Comparison of ENCODE assay signal across 9 cellular contexts in genomic region chr16:19717319-19717718, GRCh38. TPM values are rescaled to one million over a fixed set of nuclear protein-coding genes. Genes with fewer than 3 reads are reported as not detected.
DNase-seq lines count a peak whose midpoint lies in the region; ATAC-seq, FAIRE-seq and TF ChIP-seq lines count a peak whose summit lies in the region.
"Had no signal": no experiment of that assay in that cellular context is flagged by ENCODE, and none has a peak within 500 bp of the region (broad histone marks: within the 10 kb centered on the region; RNA-seq: fewer than 3 reads in every experiment).

No MANE protein-coding gene starts in this region.

- peak overlapping the region; percentile 99 for H2AFZ ChIP-seq in keratinocyte (ENCODE audit: control insufficient read depth, low read length)

- H3K27me3 Mint-ChIP-seq in activated CD4-positive, alpha-beta T cell treated with anti-CD3 and anti-CD28 coated beads, Interleukin-2, amount 10 ng/mL, durations not matched to agents 7 days and 5 days = no peaks in the 10 kb centered on the region
- no peaks in the 10 kb centered on the region for H3K27me3 Mint-ChIP-seq in activated naive CD8-positive, alpha-beta T cell

- peak overlapping the region; percentile 88 for H3K9ac ChIP-seq in keratinocyte (ENCODE audit: control insufficient read depth, extremely low read depth, insufficient read depth, low read length)

- H3K79me2 ChIP-seq in keratinocyte (ENCODE audit: control insufficient read depth, insufficient read depth, low read length) = peaks cover 47% of the 10 kb centered on the region

- H4K20me1 ChIP-seq in keratinocyte (ENCODE audit: control insufficient read depth, extremely low read depth, insufficient read depth, low read length) = no peaks in the 10 kb centered on the region

- FAIRE-seq in keratinocyte (lab: Jason Lieb, UNC) = no peak
- FAIRE-seq: colon had no signal

- H3K9me3 Mint-ChIP-seq in activated CD4-positive, alpha-beta T cell treated with anti-CD3 and anti-CD28 coated beads, Interleukin-2, amount 10 ng/mL, durations not matched to agents 7 days and 5 days = no peaks in the 10 kb centered on the region
- no peaks in the 10 kb centered on the region for H3K9me3 Mint-ChIP-seq in activated naive CD8-positive, alpha-beta T cell (ENCODE audit: low read depth)

- ATAC-seq in thoracic aorta (ENCODE audit: insufficient number of reproducible peaks, low FRiP score, low read depth) (no peak), HG03521 (IDR thresholded peaks at IDR 0.05; ENCODE audit: unreplicated experiment) (no peak)

- H3K27me3 ChIP-seq in keratinocyte (ENCODE audit: control insufficient read depth, extremely low read depth, insufficient read depth, low read length) (no peaks in the 10 kb centered on the region), thoracic aorta (replicated peaks; ENCODE audit: insufficient read depth) (no peaks in the 10 kb centered on the region)

- H3K27ac ChIP-seq in keratinocyte (ENCODE audit: control insufficient read depth, insufficient read depth, low read length) = peak overlapping the region; percentile 82
- peak overlapping the region; percentile 52 to 64 for H3K27ac ChIP-seq in thoracic aorta

- POLR2A ChIA-PET in activated CD4-positive, alpha-beta T cell treated with anti-CD3 and anti-CD28 coated beads, Interleukin-2, amount 10 ng/mL, durations not matched to agents 7 days and 5 days (lab: Charles Lee) = no interaction called here

- H3K36me3 Mint-ChIP-seq in activated CD4-positive, alpha-beta T cell treated with anti-CD3 and anti-CD28 coated beads, Interleukin-2, amount 10 ng/mL, durations not matched to agents 7 days and 5 days (ENCODE audit: low read depth) = peaks cover 16% of the 10 kb centered on the region
- peaks cover 11% of the 10 kb centered on the region for H3K36me3 Mint-ChIP-seq in activated naive CD8-positive, alpha-beta T cell

- TF ChIP-seq CTCF in keratinocyte (optimal IDR thresholded peaks at IDR 0.05 in 1 of 3, IDR thresholded peaks at IDR 0.05 in 1 of 3, conservative IDR thresholded peaks at IDR 0.05 in 1 of 3; ENCODE audit: extremely low read depth in 1 of 3, insufficient read depth in 2 of 3, low read length in 3 of 3) = no peak
- TF ChIP-seq CTCF in thoracic aorta (IDR thresholded peaks at IDR 0.05) = no peak

- no peaks in the 10 kb centered on the region for H3K9me3 ChIP-seq in keratinocyte (ENCODE audit: control insufficient read depth, low read depth, low read length)
- H3K9me3 ChIP-seq in thoracic aorta = no peaks in the 10 kb centered on the region

- CTCF ChIA-PET in activated CD4-positive, alpha-beta T cell treated with anti-CD3 and anti-CD28 coated beads, Interleukin-2, amount 10 ng/mL, durations not matched to agents 7 days and 5 days (lab: Charles Lee) = no interaction called here

- H3K4me2 ChIP-seq in keratinocyte (ENCODE audit: control insufficient read depth, extremely low read depth, insufficient read depth, low read depth, low read length) = peak overlapping the region; percentile 95

- dilution Hi-C loops in keratinocyte (cut with MboI; ENCODE audit: extremely low pct_ligation_motif_present, low sequenced_read_pairs) = no loop called here

- peaks cover 6 to 11% of the 10 kb centered on the region in 2 experiments for H3K36me3 ChIP-seq in keratinocyte (ENCODE audit: control insufficient read depth in 2 of 2, extremely low read depth in 1 of 2, insufficient read depth in 2 of 2, low read length in 2 of 2)
- peaks cover 9% of the 10 kb centered on the region for H3K36me3 ChIP-seq in thoracic aorta

- DNase-seq in activated CD4-positive, alpha-beta T cell treated with anti-CD3 and anti-CD28 coated beads, Interleukin-2, amount 10 ng/mL, durations not matched to agents 7 days and 5 days = peak; percentile 16
- DNase-seq in activated CD4-positive, alpha-beta T cell treated with anti-CD3 and anti-CD28 coated beads for 48 hours = no peak
- DNase-seq in keratinocyte (ENCODE audit: low read depth, low spot score) (no peak), thoracic aorta (ENCODE audit: low spot score) (no peak), middle frontal gyrus (ENCODE audit: extremely low spot score, low spot score) (no peak), NAMALWA (ENCODE audit: low spot score) (no peak)

- H3K9me1 ChIP-seq in keratinocyte (ENCODE audit: control insufficient read depth, extremely low read depth, insufficient read depth, low read length) = no peaks in the 10 kb centered on the region

- H3K4me3 ChIP-seq in keratinocyte (ENCODE audit: control insufficient read depth in 2 of 3, extremely low read depth in 1 of 3, insufficient read depth in 2 of 3, low read depth in 1 of 3, low read length in 3 of 3) (peak overlapping the region; percentile 77 to 91 (median 78)), thoracic aorta (peak overlapping the region; percentile 98)

- H3K4me1 ChIP-seq in keratinocyte (ENCODE audit: control insufficient read depth, extremely low read depth, insufficient read depth, low read length) (peaks cover 15% of the 10 kb centered on the region), thoracic aorta (ENCODE audit: control insufficient read depth in 1 of 2, low read depth in 2 of 2) (peaks cover 3 to 20% of the 10 kb centered on the region in 2 donors)

- peaks cover 20% of the 10 kb centered on the region for H3K4me1 Mint-ChIP-seq in activated CD4-positive, alpha-beta T cell treated with anti-CD3 and anti-CD28 coated beads, Interleukin-2, amount 10 ng/mL, durations not matched to agents 7 days and 5 days
- peaks cover 22% of the 10 kb centered on the region for H3K4me1 Mint-ChIP-seq in activated naive CD8-positive, alpha-beta T cell (ENCODE audit: low read depth)

- peak overlapping the region; percentile 90 for H3K4me3 Mint-ChIP-seq in activated CD4-positive, alpha-beta T cell treated with anti-CD3 and anti-CD28 coated beads, Interleukin-2, amount 10 ng/mL, durations not matched to agents 7 days and 5 days
- peak overlapping the region; percentile 96 for H3K4me3 Mint-ChIP-seq in activated naive CD8-positive, alpha-beta T cell

- H3K27ac Mint-ChIP-seq in activated CD4-positive, alpha-beta T cell treated with anti-CD3 and anti-CD28 coated beads, Interleukin-2, amount 10 ng/mL, durations not matched to agents 7 days and 5 days = peak overlapping the region; percentile 84
- H3K27ac Mint-ChIP-seq in activated naive CD8-positive, alpha-beta T cell = peak overlapping the region; percentile 92

RNA-seq across cellular contexts. Expression of gene KNOP1, which starts 0.7 kb away (rescaled TPM):
- 10 to 100 TPM; 16.8 TPM for total RNA-seq in activated CD4-positive, alpha-beta T cell treated with anti-CD3 and anti-CD28 coated beads, Interleukin-2, amount 10 ng/mL, durations not matched to agents 7 days and 5 days
- polyA plus RNA-seq in keratinocyte = 13.6 to 19.8 TPM (median 16.8 TPM) in 3 replicates
- polyA plus RNA-seq in keratinocyte (2011; ENCODE audit: low read depth) = 54.8 TPM
- 15.2 and 16.5 TPM in 2 replicates for polyA plus RNA-seq in keratinocyte (2011; cell fraction: cytosol; rRNA removed)
- 15.9 and 18.2 TPM in 2 replicates for polyA plus RNA-seq in keratinocyte (2011; cell fraction: nucleus; rRNA removed)
- 27.2 and 31.7 TPM in 2 replicates for polyA plus RNA-seq in keratinocyte (2012; ENCODE audit: low replicate concordance)
- 4.8 to 9.1 TPM (median 8.5 TPM) in 3 replicates for polyA minus RNA-seq in keratinocyte
- 4.4 TPM for polyA minus RNA-seq in keratinocyte (2011; cell fraction: cytosol; rRNA and poly(A)+ RNA removed)
- 3.4 and 5.9 TPM in 2 replicates for polyA minus RNA-seq in keratinocyte (2011; cell fraction: nucleus; rRNA and poly(A)+ RNA removed)
- 10 to 100 TPM in 1 of 2 donors, 1 to 10 TPM in 1; 6.5 to 10.6 TPM for total RNA-seq in thoracic aorta

RNA-seq across cellular contexts. Expression of gene IQCK, which starts 0.8 kb away (rescaled TPM):
- total RNA-seq in activated CD4-positive, alpha-beta T cell treated with anti-CD3 and anti-CD28 coated beads, Interleukin-2, amount 10 ng/mL, durations not matched to agents 7 days and 5 days = 1 to 10 TPM; 1.1 to 1.5 TPM
- 7.1 to 9.7 TPM (median 9.6 TPM) in 3 replicates for polyA plus RNA-seq in keratinocyte
- 2.6 TPM for polyA plus RNA-seq in keratinocyte (2011; ENCODE audit: low read depth)
- 8.4 and 13.0 TPM in 2 replicates for polyA plus RNA-seq in keratinocyte (2011; cell fraction: cytosol; rRNA removed)
- polyA plus RNA-seq in keratinocyte (2011; cell fraction: nucleus; rRNA removed) = 11.2 and 12.5 TPM in 2 replicates
- 3.4 and 6.4 TPM in 2 replicates for polyA plus RNA-seq in keratinocyte (2012; ENCODE audit: low replicate concordance)
- polyA minus RNA-seq in keratinocyte = 0.62 to 10.9 TPM (median 7.4 TPM) in 3 replicates
- 4.8 TPM for polyA minus RNA-seq in keratinocyte (2011; cell fraction: cytosol; rRNA and poly(A)+ RNA removed)
- 5.4 and 7.8 TPM in 2 replicates for polyA minus RNA-seq in keratinocyte (2011; cell fraction: nucleus; rRNA and poly(A)+ RNA removed)
- total RNA-seq in thoracic aorta = 10 to 100 TPM; 17.5 to 18.1 TPM

Comparison
In these comparisons a context has a peak if more than half of its experiments do, and no peak if none do; other contexts are left out.
1. RNA of gene IQCK, which starts 0.8 kb away (total RNA-seq): 17.5 to 18.1 TPM in thoracic aorta; 1.1 to 1.5 TPM in activated CD4-positive, alpha-beta T cell treated with anti-CD3 and anti-CD28 coated beads, Interleukin-2, amount 10 ng/mL, durations not matched to agents 7 days and 5 days; every median in the first group is over 4 times any median in the second.